8 cellular contexts compared by ENCODE assay signal in genomic region chr2:12716250-12717190, GRCh38. TPM values are rescaled to one million over a fixed set of nuclear protein-coding genes. Genes with fewer than 3 reads are reported as not detected.
A peak's percentile ranks its signal among the peaks of the same experiment; 100 is the strongest.
DNase-seq lines count a peak whose midpoint lies in the region; ATAC-seq and TF ChIP-seq lines count a peak whose summit lies in the region.

Gene TRIB2 (plus strand): TSS chr2:12716936. CDS start chr2:12718308, 1,372 bp downstream.

- H3K27me3 ChIP-seq in esophagus squamous epithelium, result peaks cover 0 to 6% (median 0%) of the 10 kb centered on the region in 4 donors

- TF ChIP-seq POLR2A in esophagus squamous epithelium (IDR thresholded peaks at IDR 0.05), result peak in 2 of 4 donors; percentile 63 to 74

- intact Hi-C loops in esophagus squamous epithelium (cut with DNase I), result loop anchor here (5.0 kb wide), 1 partner anchor 884 kb away; no protein-coding TSS in a partner anchor

- DNase-seq in COR-L47 (lab: John Stamatoyannopoulos, UW), result peak; percentile 91
- DNase-seq in Jurkat, Clone E6-1 (ENCODE audit: low read depth, low spot score), result peak; percentile 88
- peak; percentile 96 for DNase-seq in RPMI7951 (ENCODE audit: low read depth)
- DNase-seq in activated T-helper 1 cell treated with Interleukin-2 at 50 U/mL for 16 hours (ENCODE audit: low read depth), result peak; percentile 90
- peak; percentile 67 for DNase-seq in esophagus squamous epithelium (lab: John Stamatoyannopoulos, UW)
- peak; percentile 90 for DNase-seq in myocyte (ENCODE audit: low read depth)
- peak; percentile 84 to 90 for DNase-seq in stimulated activated CD8-positive, alpha-beta memory T cell treated with anti-CD3 and anti-CD28 coated beads, Interleukin-7, amount 100 ng/mL, for 4 hours (ENCODE audit: low read depth in 2 of 2)

- WGBS in esophagus squamous epithelium, 2 donors, result 0 to 3% methylated on average over 16 to 27 of the region's 90 CpGs

- peak in 2 of 6 experiments; percentile 1 to 16 for TF ChIP-seq CTCF in esophagus squamous epithelium (IDR thresholded peaks at IDR 0.05)

- no peaks in the 10 kb centered on the region for H3K9me3 ChIP-seq in esophagus squamous epithelium

- H3K36me3 ChIP-seq in esophagus squamous epithelium, result no peaks in the 10 kb centered on the region

- H3K27ac ChIP-seq in esophagus squamous epithelium, result peak within 1 kb of the TSS; percentile 87 to 92 (median 90)

- ATAC-seq in GM21526 (IDR thresholded peaks at IDR 0.05; ENCODE audit: low FRiP score, unreplicated experiment), result peak; percentile 73

- peaks cover 13 to 62% (median 19%) of the 10 kb centered on the region in 3 donors for H3K4me1 ChIP-seq in esophagus squamous epithelium

- H3K4me3 ChIP-seq in Jurkat, Clone E6-1 (ENCODE audit: low read length), result peak within 1 kb of the TSS; percentile 72
- peak within 1 kb of the TSS; percentile 53 to 93 (median 80) for H3K4me3 ChIP-seq in esophagus squamous epithelium

RNA-seq across cellular contexts. Expression of gene TRIB2, which starts in this region (rescaled TPM):
- 16.1 TPM for polyA plus RNA-seq in Jurkat, Clone E6-1 (2012; ENCODE audit: insufficient read depth, insufficient read length)
- total RNA-seq in RPMI7951 (2014; rRNA removed; shearing (Covaris generic)), result 132 and 150 TPM in 2 replicates
- total RNA-seq in esophagus squamous epithelium (10 to 100 TPM in 3 of 4 donors, 1 to 10 TPM in 1; 9.8 to 42.2 (median 32.4) TPM), myocyte (11.3 and 12.3 TPM in 2 replicates)
- 15.2 TPM for polyA plus RNA-seq in myocyte (2012)

Comparison
In these comparisons a context has a peak if more than half of its experiments do, and no peak if none do; other contexts are left out.
1. Peak in every context shown above with its lines: DNase-seq, ATAC-seq, H3K4me3 ChIP-seq and H3K27ac ChIP-seq.